ENCODE assay signal across 8 cellular contexts in the genomic region with DNA sequence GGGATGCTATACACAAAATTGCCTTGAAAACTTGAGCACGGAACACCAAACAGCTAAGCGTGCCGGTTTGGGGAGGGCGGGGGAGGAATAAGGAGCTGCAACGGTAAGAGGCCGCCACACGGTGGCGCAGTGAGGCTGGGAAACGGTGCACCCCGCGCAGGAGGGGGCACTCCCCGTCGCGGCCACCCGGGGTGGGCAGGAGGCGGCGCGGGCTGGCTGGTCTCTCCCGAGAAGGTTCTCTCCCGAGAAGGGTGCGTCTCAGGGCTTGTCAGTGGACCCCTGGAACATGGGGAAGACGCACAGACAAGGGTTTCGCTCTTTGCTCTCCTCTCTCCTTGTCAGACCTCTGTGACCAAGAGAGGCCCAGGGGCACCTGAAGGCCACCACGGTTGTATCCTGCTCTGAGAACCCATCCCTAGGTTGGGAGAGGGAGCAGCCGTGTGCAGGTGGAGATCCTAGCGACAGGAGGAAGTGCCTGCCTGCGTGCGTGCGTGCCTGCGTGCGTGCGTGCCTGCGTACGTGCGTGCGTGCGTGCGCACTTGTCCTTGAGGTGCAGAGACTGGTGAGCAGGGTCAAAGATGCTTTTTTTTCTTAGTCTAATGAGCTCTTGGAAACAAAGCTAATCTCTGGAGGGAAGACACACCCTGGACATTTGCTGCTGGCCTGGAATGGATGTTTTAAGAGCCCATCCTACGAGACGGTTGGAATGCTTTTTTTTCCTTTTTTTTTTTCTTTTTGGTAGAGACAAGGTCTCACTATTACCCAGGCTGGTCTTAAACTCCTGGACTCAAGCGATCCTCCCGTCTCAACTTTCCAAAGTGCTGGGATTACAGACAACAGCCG. TPM values are rescaled to one million over a fixed set of nuclear protein-coding genes. Genes with fewer than 3 reads are reported as not detected.
DNase-seq lines count a peak whose midpoint lies in the region; ATAC-seq, FAIRE-seq and TF ChIP-seq lines count a peak whose summit lies in the region.

No MANE protein-coding gene starts in this region.

- CTCF ChIA-PET in BJ (lab: Yijun Ruan, JAX) = interaction anchor here (0.6 to 7.1 kb wide), 33 partner anchors 8 to 291 kb away, joined by 3 to 80 read pairs (median 4); a partner anchor contains a TSS
- CTCF ChIA-PET in activated CD4-positive, alpha-beta memory T cell treated with anti-CD3 and anti-CD28 coated beads for 36 hours (lab: Charles Lee) = interaction anchor here (0.5 to 3.3 kb wide), 37 partner anchors 8 to 234 kb away, joined by 3 to 60 read pairs (median 4); a partner anchor contains a TSS

- no peaks in the 10 kb centered on the region for H3K9me3 Mint-ChIP-seq in activated CD4-positive, alpha-beta memory T cell treated with anti-CD3 and anti-CD28 coated beads for 36 hours

- DNase-seq in BJ (ENCODE audit: low read depth) = no peak
- DNase-seq in GM19239 (ENCODE audit: insufficient read length, low spot score) = peak; percentile 82
- peak; percentile 98 for DNase-seq in NCI-H526 treated with DMSO at 0.1 percent for 48 hours (lab: John Stamatoyannopoulos, UW)
- peak; percentile 81 for DNase-seq in activated CD4-positive, alpha-beta memory T cell treated with anti-CD3 and anti-CD28 coated beads for 36 hours
- DNase-seq in effector memory CD4-positive, alpha-beta T cell = peak; percentile 34 to 56 (median 45)
- peak; percentile 63 for DNase-seq in middle frontal gyrus (ENCODE audit: extremely low spot score, low spot score)
- peak; percentile 45 to 56 for DNase-seq in stimulated activated CD8-positive, alpha-beta memory T cell treated with anti-CD3 and anti-CD28 coated beads, Interleukin-4, amount 100 ng/mL, for 1 hour (ENCODE audit: low read depth in 2 of 2, low spot score in 1 of 2)

- H3K4me1 Mint-ChIP-seq in activated CD4-positive, alpha-beta memory T cell treated with anti-CD3 and anti-CD28 coated beads for 36 hours (ENCODE audit: low read depth) = peaks cover 5% of the 10 kb centered on the region

- H3K4me1 ChIP-seq in effector memory CD4-positive, alpha-beta T cell (ENCODE audit: control insufficient read depth, insufficient read depth, low read length, poor library complexity, severe bottlenecking) = peaks cover 3% of the 10 kb centered on the region

- no peaks in the 10 kb centered on the region for H3K36me3 ChIP-seq in BJ (ENCODE audit: control insufficient read depth, insufficient read depth, low read length)
- H3K36me3 ChIP-seq in effector memory CD4-positive, alpha-beta T cell (ENCODE audit: control insufficient read depth, insufficient read depth, low read length) = no peaks in the 10 kb centered on the region

- no peak overlapping the region for H3K27ac ChIP-seq in effector memory CD4-positive, alpha-beta T cell (ENCODE audit: insufficient read depth, low read length, poor library complexity, severe bottlenecking)

- peaks cover 24% of the 10 kb centered on the region for H3K27me3 Mint-ChIP-seq in activated CD4-positive, alpha-beta memory T cell treated with anti-CD3 and anti-CD28 coated beads for 36 hours

- H3K4me3 Mint-ChIP-seq in activated CD4-positive, alpha-beta memory T cell treated with anti-CD3 and anti-CD28 coated beads for 36 hours = peak overlapping the region; percentile 67

- peaks cover 2% of the 10 kb centered on the region for H3K27me3 ChIP-seq in BJ (ENCODE audit: control insufficient read depth, insufficient read depth, low read length)
- no peaks in the 10 kb centered on the region for H3K27me3 ChIP-seq in effector memory CD4-positive, alpha-beta T cell (replicated peaks; ENCODE audit: control insufficient read depth, insufficient read depth, low read length, poor library complexity, severe bottlenecking)

- H3K27ac Mint-ChIP-seq in activated CD4-positive, alpha-beta memory T cell treated with anti-CD3 and anti-CD28 coated beads for 36 hours = peak overlapping the region; percentile 74

- peak overlapping the region; percentile 32 for H3K4me3 ChIP-seq in BJ (ENCODE audit: low read depth, low read length)
- no peak overlapping the region for H3K4me3 ChIP-seq in effector memory CD4-positive, alpha-beta T cell (ENCODE audit: insufficient read depth, low read depth, low read length, poor library complexity, severe bottlenecking)

- intact Hi-C loops in activated CD4-positive, alpha-beta memory T cell treated with anti-CD3 and anti-CD28 coated beads for 36 hours (cut with micrococcal nuclease) = loop anchor here (1.0 to 5.0 kb wide), 2 partner anchors 89 to 103 kb away; no protein-coding TSS in a partner anchor

- peak; percentile 90 for TF ChIP-seq CTCF in BJ (IDR thresholded peaks at IDR 0.05; ENCODE audit: insufficient read depth, low read depth, low read length)

- POLR2A ChIA-PET in BJ (lab: Charles Lee) = interaction anchor here (0.7 to 0.8 kb wide), 2 partner anchors 13 to 85 kb away, joined by 3 read pairs; no protein-coding TSS in a partner anchor
- POLR2A ChIA-PET in activated CD4-positive, alpha-beta memory T cell treated with anti-CD3 and anti-CD28 coated beads for 36 hours (lab: Charles Lee) = interaction anchor here (0.7 to 1.2 kb wide), 5 partner anchors 8 to 132 kb away, joined by 3 to 5 read pairs (median 4); no protein-coding TSS in a partner anchor

- no peaks in the 10 kb centered on the region for H3K9me3 ChIP-seq in effector memory CD4-positive, alpha-beta T cell (ENCODE audit: control insufficient read depth, low read length)

- no peak for FAIRE-seq in GM19239 (lab: Jason Lieb, UNC)

- ATAC-seq in HG03378 (IDR thresholded peaks at IDR 0.05; ENCODE audit: unreplicated experiment) = peak; percentile 91

- H3K36me3 Mint-ChIP-seq in activated CD4-positive, alpha-beta memory T cell treated with anti-CD3 and anti-CD28 coated beads for 36 hours = no peaks in the 10 kb centered on the region

RNA-seq across cellular contexts. Expression of a gene that starts 18.1 kb away (rescaled TPM):
- polyA plus RNA-seq in BJ (2011; rRNA removed) = 41.2 and 42.3 TPM in 2 replicates
- polyA minus RNA-seq in BJ (2011; rRNA and poly(A)+ RNA removed) = 22.1 and 25.9 TPM in 2 replicates
- total RNA-seq in activated CD4-positive, alpha-beta memory T cell treated with anti-CD3 and anti-CD28 coated beads for 36 hours = 1 to 10 TPM; 6.3 to 9.0 TPM
